17 cellular contexts compared by ENCODE assay signal in genomic region chr17:58974354-58974753, GRCh38.
DNase-seq lines count a peak whose midpoint lies in the region; ATAC-seq, FAIRE-seq and TF ChIP-seq lines count a peak whose summit lies in the region.
"Had no signal": no experiment of that assay in that cellular context is flagged by ENCODE, and none has a peak within 500 bp of the region (broad histone marks: within the 10 kb centered on the region; RNA-seq: fewer than 3 reads in every experiment).

No MANE protein-coding gene starts in this region.

- H3K27me3 ChIP-seq in stomach: no peaks in the 10 kb centered on the region
- H3K27me3 ChIP-seq in mesenchymal stem cell (ENCODE audit: control insufficient read depth in 1 of 2, insufficient read depth in 1 of 2, low read length in 2 of 2): no peaks in the 10 kb centered on the region

- no peak overlapping the region for H2AK5ac ChIP-seq in mesenchymal stem cell (ENCODE audit: low read length, severe bottlenecking)

- no peak overlapping the region for H3K4ac ChIP-seq in mesenchymal stem cell (ENCODE audit: low read depth in 1 of 2, low read length in 2 of 2)

- 75 to 91% (median 81%) methylated on average over 2 of the region's 2 CpGs for WGBS in stomach, 5 donors
- WGBS in mesenchymal stem cell: 86% methylated on average over 2 of the region's 2 CpGs

- DNase-seq in NOMO-1 treated with DMSO at 0.1 percent for 48 hours (lab: John Stamatoyannopoulos, UW; ENCODE audit: unreplicated experiment): peak; percentile 54
- no peak for DNase-seq in NOMO-1 treated with dmso at 0.1 percent for 144 hours (lab: John Stamatoyannopoulos, UW; ENCODE audit: unreplicated experiment)
- DNase-seq in GM18507 (ENCODE audit: extremely low spot score, insufficient read length, low read depth): no peak
- peak; percentile 52 for DNase-seq in MV-4-11 (lab: John Stamatoyannopoulos, UW)
- DNase-seq in stomach: no peak
- no peak for DNase-seq in mesenchymal stem cell
- DNase-seq: 8988T; AML-193; CD4-positive, alpha-beta memory T cell; DMS79; EL had no signal

- H3K9me3 ChIP-seq in stomach: no peaks in the 10 kb centered on the region
- H3K9me3 ChIP-seq in mesenchymal stem cell (ENCODE audit: control insufficient read depth, low read length): no peaks in the 10 kb centered on the region
- H3K9me3 ChIP-seq: HAP-1 had no signal

- H4K8ac ChIP-seq in mesenchymal stem cell (ENCODE audit: low read length): no peak overlapping the region

- H3K27ac ChIP-seq in stomach (no peak overlapping the region), mesenchymal stem cell (ENCODE audit: low read length, poor library complexity, severe bottlenecking) (no peak overlapping the region)
- H3K27ac ChIP-seq: C4-2B had no signal

- H3K14ac ChIP-seq in mesenchymal stem cell (ENCODE audit: low read length in 2 of 2): no peak overlapping the region

- H3K36me3 ChIP-seq in stomach: no peaks in the 10 kb centered on the region
- no peaks in the 10 kb centered on the region for H3K36me3 ChIP-seq in mesenchymal stem cell (ENCODE audit: control insufficient read depth in 1 of 2, insufficient read depth in 2 of 2, low read depth in 1 of 2, low read length in 2 of 2)
- H3K36me3 ChIP-seq: HAP-1 had no signal

- H3K4me3 ChIP-seq in stomach: no peak overlapping the region
- no peak overlapping the region for H3K4me3 ChIP-seq in mesenchymal stem cell (ENCODE audit: insufficient read depth in 1 of 2, low read depth in 1 of 2, low read length in 2 of 2)
- H3K4me3 ChIP-seq: HAP-1 had no signal

- TF ChIP-seq POLR2A in stomach (IDR thresholded peaks at IDR 0.05): no peak

- no peak overlapping the region for H3K4me2 ChIP-seq in mesenchymal stem cell (ENCODE audit: low read length, poor library complexity, severe bottlenecking)

- H2AFZ ChIP-seq in mesenchymal stem cell (ENCODE audit: low read depth, low read length): no peak overlapping the region

- ATAC-seq in GM21423 (IDR thresholded peaks at IDR 0.05; ENCODE audit: unreplicated experiment): no peak
- ATAC-seq: HepG2 had no signal

- H2BK15ac ChIP-seq in mesenchymal stem cell (ENCODE audit: low read depth, poor library complexity, severe bottlenecking): no peak overlapping the region

- no peak overlapping the region for H3K9ac ChIP-seq in mesenchymal stem cell (ENCODE audit: low read length)

- H3K4me1 ChIP-seq in stomach (no peaks in the 10 kb centered on the region), mesenchymal stem cell (ENCODE audit: control insufficient read depth, insufficient read depth, low read depth, low read length) (no peaks in the 10 kb centered on the region)

- H2BK5ac ChIP-seq in mesenchymal stem cell (ENCODE audit: low read depth, low read length, poor library complexity, severe bottlenecking): no peak overlapping the region

- H3K18ac ChIP-seq in mesenchymal stem cell (ENCODE audit: low read depth in 1 of 2, low read length in 2 of 2): no peak overlapping the region

- no peak overlapping the region for H3K23ac ChIP-seq in mesenchymal stem cell (ENCODE audit: low read length in 2 of 2)

- no peak for TF ChIP-seq EP300 in stomach (IDR thresholded peaks at IDR 0.05)

- H2BK12ac ChIP-seq in mesenchymal stem cell (ENCODE audit: low read length in 2 of 2): no peak overlapping the region

- H2BK120ac ChIP-seq in mesenchymal stem cell (ENCODE audit: low read depth, low read length): no peak overlapping the region

- TF ChIP-seq CTCF in stomach (IDR thresholded peaks at IDR 0.05): no peak

- H4K91ac ChIP-seq in mesenchymal stem cell (ENCODE audit: low read length): no peak overlapping the region

- no peaks in the 10 kb centered on the region for H3K79me1 ChIP-seq in mesenchymal stem cell (replicated peaks; ENCODE audit: low read length, poor library complexity, severe bottlenecking)

- intact Hi-C loops in stomach (cut with DNase I; ENCODE audit: low total_unique reads): no loop called here

- peak; percentile 24 for FAIRE-seq in GM18507 (lab: Jason Lieb, UNC)
- FAIRE-seq: G401.6, H1, HepG2 had no signal

Comparison
In these comparisons a context has a peak if more than half of its experiments do, and no peak if none do; other contexts are left out.
1. DNase-seq: peak in NOMO-1 treated with DMSO at 0.1 percent for 48 hours (single experiment) and MV-4-11 (single experiment); none in NOMO-1 treated with dmso at 0.1 percent for 144 hours (single experiment), GM18507 (single experiment), stomach (single experiment) and mesenchymal stem cell (single experiment).